ENCODE assay signal across 8 cellular contexts in the genomic region with DNA sequence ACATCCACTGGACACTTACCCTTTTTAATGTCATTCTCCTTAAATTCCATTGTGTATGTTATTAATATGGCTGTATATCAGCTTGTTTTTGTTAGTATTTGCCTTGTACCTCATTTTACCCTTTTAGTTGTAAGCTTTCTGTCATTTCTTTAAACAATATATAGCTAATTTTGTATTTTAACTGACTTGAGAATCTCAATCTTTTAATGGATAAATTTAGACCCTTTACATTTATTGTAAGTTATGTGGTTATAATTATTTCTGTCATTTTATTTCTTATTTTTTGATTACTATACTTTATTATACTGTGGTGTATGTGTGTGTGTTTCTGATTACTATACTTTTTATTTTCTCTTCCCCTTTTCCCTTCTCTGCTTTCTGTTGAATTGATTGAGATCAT.
"Had no signal": no experiment of that assay in that cellular context is flagged by ENCODE, and none has a peak within 500 bp of the region (broad histone marks: within the 10 kb centered on the region; RNA-seq: fewer than 3 reads in every experiment).

No MANE protein-coding gene starts in this region.

- H3K27ac ChIP-seq: HL-60, KMS-11 had no signal

- H3K27ac Mint-ChIP-seq: IgD-negative memory B cell had no signal

- DNase-seq: IMR-90, KBM-7, KG1 had no signal

- H3K4me3 Mint-ChIP-seq: IgD-negative memory B cell had no signal

- ATAC-seq: HepG2 had no signal

- FAIRE-seq: HepG2, HTR-8/SVneo had no signal

- H3K9ac ChIP-seq: KMS-11 had no signal

- H3K4me1 Mint-ChIP-seq: IgD-negative memory B cell had no signal

- H3K36me3 Mint-ChIP-seq: IgD-negative memory B cell had no signal

- H3K4me2 ChIP-seq: KMS-11 had no signal
